In genomic region chr16:50665128-50665878, GRCh38 we compare ENCODE assay signal across 8 cellular contexts. TPM values are rescaled to one million over a fixed set of nuclear protein-coding genes. Genes with fewer than 3 reads are reported as not detected.
DNase-seq lines count a peak whose midpoint lies in the region; ATAC-seq, FAIRE-seq and TF ChIP-seq lines count a peak whose summit lies in the region.

No MANE protein-coding gene starts in this region.

- H3K27ac ChIP-seq in A549 (peak overlapping the region in 1 of 2 experiments; percentile 53; a peak in 3 of 6 replicates), mammary epithelial cell (ENCODE audit: insufficient read depth, low read depth, low read length) (no peak overlapping the region), skeletal muscle tissue (ENCODE audit: low read depth, low read length) (peak overlapping the region; percentile 63)

- CTCF ChIA-PET in A549 (lab: Yijun Ruan, JAX) = interaction anchor here (0.6 to 8.5 kb wide), 82 partner anchors 8 to 1716 kb away, joined by 3 to 132 read pairs (median 4); partner anchors contain the start of genes CNEP1R1 and SNX20
- CTCF ChIA-PET in mammary epithelial cell (lab: Charles Lee; ENCODE audit: low non-redundant PET) = interaction anchor here (0.5 to 1.1 kb wide), 8 partner anchors 20 to 347 kb away, joined by 3 to 22 read pairs (median 4); partner anchors contain the start of gene BRD7

- H4K20me1 ChIP-seq in mammary epithelial cell (ENCODE audit: insufficient read depth, low read length) = no peaks in the 10 kb centered on the region

- H3K79me2 ChIP-seq in mammary epithelial cell (ENCODE audit: insufficient read depth, low read length) = no peaks in the 10 kb centered on the region

- no peak for TF ChIP-seq POLR2A in A549 (IDR thresholded peaks at IDR 0.05; ENCODE audit: low read length)

- BruUV-seq in mammary epithelial cell (replicated peaks; lab: Mats Ljungman, UMichigan) = no TSS peak

- no peak for TF ChIP-seq EP300 in A549 (IDR thresholded peaks at IDR 0.05)

- peak overlapping the region; percentile 95 for H2AFZ ChIP-seq in mammary epithelial cell (ENCODE audit: low read depth, low read length)

- no peak for FAIRE-seq in A549 (lab: Jason Lieb, UNC)

- H3K9me3 ChIP-seq in A549 (peaks cover 4% of the 10 kb centered on the region; the same call in 2 of the 3 replicates), mammary epithelial cell (replicated peaks; ENCODE audit: insufficient read depth, low read length) (no peaks in the 10 kb centered on the region), skeletal muscle tissue (ENCODE audit: control insufficient read depth in 3 of 3, low read length in 3 of 3) (no peaks in the 10 kb centered on the region)

- TF ChIP-seq CTCF in A549 (IDR thresholded peaks at IDR 0.05) (peak; percentile 88), WI38 (IDR thresholded peaks at IDR 0.05; ENCODE audit: low read depth, low read length) (peak; percentile 65), mammary epithelial cell (conservative IDR thresholded peaks at IDR 0.05 in 1 of 2, IDR thresholded peaks at IDR 0.05 in 1 of 2; ENCODE audit: extremely low read depth in 1 of 2, insufficient read depth in 1 of 2, low read depth in 1 of 2, low read length in 2 of 2) (peak; percentile 75 to 85)

- H3K36me3 ChIP-seq in mammary epithelial cell (ENCODE audit: insufficient read depth, low read length) (no peaks in the 10 kb centered on the region), skeletal muscle tissue (ENCODE audit: control insufficient read depth in 3 of 3, insufficient read depth in 3 of 3, low read length in 3 of 3) (peaks cover 0 to 2% (median 0%) of the 10 kb centered on the region in 3 donors)

- TF ChIP-seq RAD21 in A549 (conservative IDR thresholded peaks at IDR 0.05 in 1 of 2, IDR thresholded peaks at IDR 0.05 in 1 of 2) = peak; percentile 80 to 85

- ATAC-seq in A549 (peak; percentile 81 to 95), GM18498 (IDR thresholded peaks at IDR 0.05; ENCODE audit: unreplicated experiment) (peak; percentile 46), GM19467 (IDR thresholded peaks at IDR 0.05; ENCODE audit: unreplicated experiment) (no peak)

- intact Hi-C loops in mammary epithelial cell (cut with micrococcal nuclease) = loop anchor here (1.0 to 10.0 kb wide), 6 partner anchors 141 to 1319 kb away; no protein-coding TSS in a partner anchor

- 31% methylated on average over 39 of the region's 40 CpGs for WGBS in A549 (ENCODE audit: missing lambda C conversion rate)
- 17% methylated on average over 33 of the region's 40 CpGs for WGBS in mammary epithelial cell (ENCODE audit: low coverage, missing lambda C conversion rate)

- H3K9ac ChIP-seq in mammary epithelial cell (ENCODE audit: insufficient read depth, low read length) (no peak overlapping the region), skeletal muscle tissue (ENCODE audit: low read depth in 1 of 3, low read length in 3 of 3) (peak overlapping the region; percentile 59 to 81 (median 72))

- dilution Hi-C loops in mammary epithelial cell (cut with HindIII; ENCODE audit: low sequenced_read_pairs) = no loop called here

- H3K4me2 ChIP-seq in A549 (peak overlapping the region; percentile 74), mammary epithelial cell (ENCODE audit: insufficient read depth, low read depth, low read length) (peak overlapping the region; percentile 85)

- DNase-seq in A549 (ENCODE audit: low read depth in 1 of 2, low spot score in 1 of 2) (peak; percentile 56 to 74), NCI-H1105 (lab: John Stamatoyannopoulos, UW) (peak; percentile 55), mammary epithelial cell (peak; percentile 53), iPS-NIHi7 (ENCODE audit: extremely low spot score) (peak; percentile 84)

- no peaks in the 10 kb centered on the region for H3K27me3 ChIP-seq in mammary epithelial cell (ENCODE audit: insufficient read depth, low read length)
- no peaks in the 10 kb centered on the region for H3K27me3 ChIP-seq in skeletal muscle tissue (ENCODE audit: control insufficient read depth in 3 of 3, insufficient read depth in 3 of 3, low read length in 3 of 3)

- H3K4me3 ChIP-seq in A549 = peak overlapping the region; percentile 26; the same call in 1 of the 3 replicates
- H3K4me3 ChIP-seq in WI38 (ENCODE audit: low read depth, low read length) = peak overlapping the region; percentile 47
- peak overlapping the region; percentile 22 to 30 (median 23) for H3K4me3 ChIP-seq in mammary epithelial cell (replicated peaks in 1 of 3; ENCODE audit: insufficient read depth in 1 of 3, low read depth in 2 of 3, low read length in 3 of 3)
- H3K4me3 ChIP-seq in skeletal muscle tissue (ENCODE audit: low read length in 3 of 3) = peak overlapping the region; percentile 72 to 77 (median 74)

- H3K4me1 ChIP-seq in A549 = no peaks in the 10 kb centered on the region
- H3K4me1 ChIP-seq in mammary epithelial cell (ENCODE audit: insufficient read depth, low read length) = peaks cover 3% of the 10 kb centered on the region
- H3K4me1 ChIP-seq in skeletal muscle tissue (ENCODE audit: control insufficient read depth in 3 of 3, insufficient read depth in 3 of 3, low read length in 3 of 3) = peaks cover 15 to 42% (median 37%) of the 10 kb centered on the region in 3 donors

- in situ Hi-C loops in mammary epithelial cell (cut with MboI; ENCODE audit: low sequenced_read_pairs in 2 of 2) = loop anchor here (5.0 to 25.0 kb wide), 6 partner anchors 82 to 628 kb away; partner anchors contain the start of genes BRD7 (in 1 of the 2) and CNEP1R1 (in 1 of the 2)

- POLR2A ChIA-PET in A549 (lab: Yijun Ruan, JAX) = no interaction called here

TF ChIP-seq in A549, 52 proteins besides CTCF, POLR2A, EP300 and RAD21:
- TF ChIP-seq JUN (IDR thresholded peaks at IDR 0.05) = no peak
- peak; percentile 88 for TF ChIP-seq SMC3 (IDR thresholded peaks at IDR 0.05)
- TF ChIP-seq MAZ (IDR thresholded peaks at IDR 0.05; ENCODE audit: borderline replicate concordance, low read depth, low read length) = peak; percentile 29; the same call in 1 of the 2 replicates

RNA-seq across cellular contexts. Expression of gene SNX20, which starts 15.8 kb away (rescaled TPM):
- polyA plus RNA-seq in A549 (2011; rRNA removed) = not detected in 2 replicates
- not detected in 2 replicates for polyA plus RNA-seq in A549 (2012; cell fraction: cytosol; rRNA removed)
- not detected in 2 replicates for polyA plus RNA-seq in A549 (2012; cell fraction: nucleus; rRNA removed)
- polyA plus RNA-seq in A549 (2017; fragmentation: RNase III; extraction: RNeasy Plus Mini Kit Qiagen cat#74134 plus additional on column Dnase treatment) = not detected in 3 replicates
- polyA minus RNA-seq in A549 (2011; rRNA and poly(A)+ RNA removed) = not detected in 2 replicates
- total RNA-seq in mammary epithelial cell = not detected
- not detected for polyA plus RNA-seq in mammary epithelial cell
- polyA minus RNA-seq in mammary epithelial cell = not detected
- 1.0 TPM for total RNA-seq in skeletal muscle tissue

RNA-seq across cellular contexts. Expression of gene NOD2, which starts 28.1 kb away (rescaled TPM):
- polyA plus RNA-seq in A549 (2011; rRNA removed) (0.03 TPM in 1 of 2 replicates, not detected in the other), A549 (2017; fragmentation: RNase III; extraction: RNeasy Plus Mini Kit Qiagen cat#74134 plus additional on column Dnase treatment) (not detected in 3 replicates), mammary epithelial cell (0.28 TPM)
- polyA plus RNA-seq in A549 (2012; cell fraction: cytosol; rRNA removed) = not detected in 2 replicates
- polyA plus RNA-seq in A549 (2012; cell fraction: nucleus; rRNA removed) = 0.02 TPM in 1 of 2 replicates, not detected in the other
- polyA minus RNA-seq in A549 (2011; rRNA and poly(A)+ RNA removed) = 0.12 TPM in 1 of 2 replicates, not detected in the other
- total RNA-seq in mammary epithelial cell (under 1 TPM; 0.17 to 0.66 TPM), skeletal muscle tissue (0.52 TPM)
- 2.1 TPM for polyA minus RNA-seq in mammary epithelial cell

Comparison
In these comparisons a context has a peak if more than half of its experiments do, and no peak if none do; other contexts are left out.
1. H3K4me3 ChIP-seq: peak in every context shown above with its lines; median percentile 74 in skeletal muscle tissue; 47 in WI38; 26 in A549; 23 in mammary epithelial cell.